In the genomic region with DNA sequence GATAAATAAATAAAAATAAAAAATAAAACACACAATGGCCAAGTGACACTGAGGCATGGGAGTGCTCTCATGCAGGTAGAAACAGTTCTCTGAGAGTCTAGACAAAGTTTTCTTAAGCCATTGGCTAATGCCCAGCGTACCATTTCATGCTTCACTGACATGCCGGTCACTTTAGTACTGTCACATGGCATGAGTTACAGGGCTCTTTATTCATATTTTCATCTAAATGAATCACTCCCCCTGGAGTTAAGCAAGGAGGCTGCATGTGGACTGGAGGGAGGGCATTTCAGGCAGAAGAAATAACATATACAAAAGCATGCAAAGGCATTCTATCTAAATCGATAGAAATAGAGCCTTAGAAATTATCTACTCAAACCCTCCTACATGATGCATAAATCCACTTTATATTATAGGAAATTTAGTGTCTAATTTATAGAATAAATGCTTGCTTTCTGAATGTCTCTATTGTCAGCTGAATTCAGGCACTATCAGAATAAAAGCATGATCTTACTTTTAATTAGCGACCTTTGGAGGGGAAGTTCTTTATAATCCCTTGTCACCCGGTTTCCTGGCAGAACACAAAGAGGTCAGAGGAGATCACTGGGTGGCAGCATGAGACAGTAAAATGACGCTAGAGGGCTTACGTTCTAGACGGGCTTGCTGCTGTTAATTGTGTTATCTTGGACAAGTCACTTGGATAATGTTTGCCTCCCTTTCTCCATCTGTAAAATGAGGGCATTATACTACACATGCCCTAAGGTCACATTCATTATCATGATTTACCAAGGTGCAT, we compare ENCODE assay signal across 9 cellular contexts. TPM values are rescaled to one million over a fixed set of nuclear protein-coding genes. Genes with fewer than 3 reads are reported as not detected.
DNase-seq lines count a peak whose midpoint lies in the region; ATAC-seq and TF ChIP-seq lines count a peak whose summit lies in the region.
"Had no signal": no experiment of that assay in that cellular context is flagged by ENCODE, and none has a peak within 500 bp of the region (broad histone marks: within the 10 kb centered on the region; RNA-seq: fewer than 3 reads in every experiment).

No MANE protein-coding gene starts in this region.

- no peaks in the 10 kb centered on the region for H3K9me3 Mint-ChIP-seq in activated naive CD4-positive, alpha-beta T cell treated with anti-CD3 and anti-CD28 coated beads, Interleukin-2, amount 10 ng/mL, durations not matched to agents 7 days and 5 days
- H3K9me3 Mint-ChIP-seq: T-helper 1 cell treated with Interleukin-12 subunit alpha and Interleukin-12 subunit beta and Interleukin-4 antibody, amounts not matched to agents 30 μg/mL and 1 μg/mL, for 36 hours had no signal

- H3K4me1 Mint-ChIP-seq in activated naive CD4-positive, alpha-beta T cell treated with anti-CD3 and anti-CD28 coated beads, Interleukin-2, amount 10 ng/mL, durations not matched to agents 7 days and 5 days = no peaks in the 10 kb centered on the region

- in situ Hi-C loops in transverse colon (cut with MboI; ENCODE audit: low pct_ligation_motif_present in 1 of 4, low pct_unique_long_range_greater_than_20kb in 1 of 4, low sequenced_read_pairs in 3 of 4) = loop anchor here in 3 of 4 donors (25.0 kb wide), 1 partner anchor 183 kb away; no protein-coding TSS in a partner anchor

- intact Hi-C loops in transverse colon (cut with DNase I; ENCODE audit: low total_unique reads) = no loop called here

- H3K27me3 Mint-ChIP-seq in activated naive CD4-positive, alpha-beta T cell treated with anti-CD3 and anti-CD28 coated beads, Interleukin-2, amount 10 ng/mL, durations not matched to agents 7 days and 5 days = peaks cover 22% of the 10 kb centered on the region

- WGBS in transverse colon (ENCODE audit: low coverage in 1 of 2), 2 donors = 32 to 40% methylated on average over 4 to 8 of the region's 8 CpGs

- H3K36me3 ChIP-seq in transverse colon = no peaks in the 10 kb centered on the region

- H3K4me1 ChIP-seq in transverse colon = no peaks in the 10 kb centered on the region

- TF ChIP-seq EP300 in transverse colon (IDR thresholded peaks at IDR 0.05; ENCODE audit: low read depth) = no peak

- peak; percentile 27 for DNase-seq in activated naive CD4-positive, alpha-beta T cell treated with anti-CD3 and anti-CD28 coated beads, Interleukin-2, amount 10 ng/mL, durations not matched to agents 7 days and 5 days
- no peak for DNase-seq in activated naive CD4-positive, alpha-beta T cell treated with anti-CD3 and anti-CD28 coated beads, Interleukin-2, amount 50 U/mL, for 16 hours
- peak; percentile 56 for DNase-seq in NOMO-1 treated with dmso at 0.1 percent for 144 hours (lab: John Stamatoyannopoulos, UW; ENCODE audit: unreplicated experiment)
- peak; percentile 16 to 19 for DNase-seq in erythroblast (lab: John Stamatoyannopoulos, UW)
- DNase-seq in transverse colon = peak; percentile 25
- no peak for DNase-seq in activated CD8-positive, alpha-beta memory T cell treated with anti-CD3 and anti-CD28 coated beads for 24 hours
- DNase-seq in stimulated activated naive CD4-positive, alpha-beta T cell treated with Interleukin-2 at 50 U/mL for 16 hours (lab: John Stamatoyannopoulos, UW) = no peak

- no peaks in the 10 kb centered on the region for H3K36me3 Mint-ChIP-seq in activated naive CD4-positive, alpha-beta T cell treated with anti-CD3 and anti-CD28 coated beads, Interleukin-2, amount 10 ng/mL, durations not matched to agents 7 days and 5 days

- peak; percentile 7 to 40 (median 21) for TF ChIP-seq CTCF in transverse colon (IDR thresholded peaks at IDR 0.05)

- no peaks in the 10 kb centered on the region for H3K9me3 ChIP-seq in transverse colon

- no peak for ATAC-seq in HG03175 (IDR thresholded peaks at IDR 0.05; ENCODE audit: unreplicated experiment)

- CTCF ChIA-PET in activated naive CD4-positive, alpha-beta T cell treated with anti-CD3 and anti-CD28 coated beads, Interleukin-2, amount 10 ng/mL, durations not matched to agents 7 days and 5 days (lab: Charles Lee) = interaction anchor here (1.0 to 2.0 kb wide), 2 partner anchors 9 to 12 kb away, joined by 3 to 6 read pairs; no protein-coding TSS in a partner anchor

- no peak overlapping the region for H3K4me3 ChIP-seq in transverse colon

- no peak overlapping the region for H3K27ac Mint-ChIP-seq in activated naive CD4-positive, alpha-beta T cell treated with anti-CD3 and anti-CD28 coated beads, Interleukin-2, amount 10 ng/mL, durations not matched to agents 7 days and 5 days
- H3K27ac Mint-ChIP-seq: T-helper 1 cell treated with Interleukin-12 subunit alpha and Interleukin-12 subunit beta and Interleukin-4 antibody, amounts not matched to agents 30 μg/mL and 1 μg/mL, for 36 hours had no signal

- no peak for TF ChIP-seq POLR2A in erythroblast (IDR thresholded peaks at IDR 0.05; ENCODE audit: low read length)
- no peak for TF ChIP-seq POLR2A in transverse colon (IDR thresholded peaks at IDR 0.05)

- H3K27me3 ChIP-seq in transverse colon = peaks cover 3% of the 10 kb centered on the region

- no peak overlapping the region for H3K4me3 Mint-ChIP-seq in activated naive CD4-positive, alpha-beta T cell treated with anti-CD3 and anti-CD28 coated beads, Interleukin-2, amount 10 ng/mL, durations not matched to agents 7 days and 5 days
- H3K4me3 Mint-ChIP-seq: T-helper 1 cell treated with Interleukin-12 subunit alpha and Interleukin-12 subunit beta and Interleukin-4 antibody, amounts not matched to agents 30 μg/mL and 1 μg/mL, for 36 hours had no signal

- H3K27ac ChIP-seq in transverse colon = no peak overlapping the region

RNA-seq across cellular contexts. Expression of gene DYRK4, which starts 17.5 kb away (rescaled TPM):
- 100 to 1,000 TPM in 1 of 4 donors, 10 to 100 TPM in 3; 20.3 to 120 (median 22.4) TPM for total RNA-seq in transverse colon

RNA-seq across cellular contexts. Expression of gene RAD51AP1, which starts 40.8 kb away (rescaled TPM):
- 1 to 10 TPM in 3 of 4 donors, not detected in 1; 1.9 to 2.7 (median 2.4) TPM for total RNA-seq in transverse colon

Comparison
In these comparisons a context has a peak if more than half of its experiments do, and no peak if none do; other contexts are left out.
1. DNase-seq: peak in activated naive CD4-positive, alpha-beta T cell treated with anti-CD3 and anti-CD28 coated beads, Interleukin-2, amount 10 ng/mL, durations not matched to agents 7 days and 5 days (single experiment), NOMO-1 treated with dmso at 0.1 percent for 144 hours (single experiment), erythroblast (2 of 2) and transverse colon (single experiment); none in activated naive CD4-positive, alpha-beta T cell treated with anti-CD3 and anti-CD28 coated beads, Interleukin-2, amount 50 U/mL, for 16 hours (single experiment), activated CD8-positive, alpha-beta memory T cell treated with anti-CD3 and anti-CD28 coated beads for 24 hours (single experiment) and stimulated activated naive CD4-positive, alpha-beta T cell treated with Interleukin-2 at 50 U/mL for 16 hours (single experiment).